In genomic region chr10:63083904-63084689, GRCh38 we compare ENCODE assay signal across 8 cellular contexts. TPM values are rescaled to one million over a fixed set of nuclear protein-coding genes. Genes with fewer than 3 reads are reported as not detected.
DNase-seq lines count a peak whose midpoint lies in the region; ATAC-seq and TF ChIP-seq lines count a peak whose summit lies in the region.

No MANE protein-coding gene starts in this region.

- H3K4me1 Mint-ChIP-seq in T-helper 17 cell: peaks cover 6% of the 10 kb centered on the region

- no peaks in the 10 kb centered on the region for H3K36me3 Mint-ChIP-seq in T-helper 17 cell (ENCODE audit: low read depth)

- 6% methylated on average over 7 of the region's 7 CpGs for WGBS in mammary epithelial cell (ENCODE audit: low coverage, missing lambda C conversion rate)

- peak; percentile 80 for ATAC-seq in HG02588 (IDR thresholded peaks at IDR 0.05; ENCODE audit: unreplicated experiment)
- peak; percentile 77 for ATAC-seq in T-helper 17 cell
- no peak for ATAC-seq in HG03457 (IDR thresholded peaks at IDR 0.05; ENCODE audit: unreplicated experiment)

- H3K9ac ChIP-seq in mammary epithelial cell (ENCODE audit: insufficient read depth, low read length): no peak overlapping the region

- peaks cover 36% of the 10 kb centered on the region for H3K27me3 Mint-ChIP-seq in T-helper 17 cell

- H3K4me3 ChIP-seq in mammary epithelial cell (replicated peaks in 1 of 3; ENCODE audit: insufficient read depth in 1 of 3, low read depth in 2 of 3, low read length in 3 of 3): no peak overlapping the region

- no peak overlapping the region for H2AFZ ChIP-seq in mammary epithelial cell (ENCODE audit: low read depth, low read length)

- dilution Hi-C loops in mammary epithelial cell (cut with HindIII; ENCODE audit: low sequenced_read_pairs): no loop called here

- H3K9me3 ChIP-seq in T-helper 17 cell (ENCODE audit: control insufficient read depth, low read length, poor library complexity, severe bottlenecking) (no peaks in the 10 kb centered on the region), mammary epithelial cell (replicated peaks; ENCODE audit: insufficient read depth, low read length) (no peaks in the 10 kb centered on the region)

- H3K27ac ChIP-seq in mammary epithelial cell (ENCODE audit: insufficient read depth, low read depth, low read length): no peak overlapping the region

- no TSS peak for BruUV-seq in mammary epithelial cell (replicated peaks; lab: Mats Ljungman, UMichigan)

- H3K4me1 ChIP-seq in mammary epithelial cell (ENCODE audit: insufficient read depth, low read length): no peaks in the 10 kb centered on the region

- CTCF ChIA-PET in mammary epithelial cell (lab: Charles Lee; ENCODE audit: low non-redundant PET): interaction anchor here (0.5 to 1.2 kb wide), 3 partner anchors 72 to 267 kb away, joined by 3 to 5 read pairs (median 3); no protein-coding TSS in a partner anchor

- H3K27ac Mint-ChIP-seq in T-helper 17 cell: no peak overlapping the region

- H4K20me1 ChIP-seq in mammary epithelial cell (ENCODE audit: insufficient read depth, low read length): no peaks in the 10 kb centered on the region

- DNase-seq in NCI-H146 treated with DMSO at 0.1 percent for 48 hours (lab: John Stamatoyannopoulos, UW; ENCODE audit: unreplicated experiment): peak; percentile 38
- DNase-seq in T-helper 17 cell: peak in 1 of 3 donors; percentile 12
- peak; percentile 68 for DNase-seq in mammary epithelial cell
- peak; percentile 59 for DNase-seq in islet precursor cell
- peak; percentile 15 for DNase-seq in stimulated activated CD4-positive, alpha-beta T cell treated with anti-CD3 and anti-CD28 coated beads, Interleukin-12 subunit alpha, Interleukin-12 subunit beta, amount 100 ng/mL, for 4 hours

- in situ Hi-C loops in mammary epithelial cell (cut with MboI; ENCODE audit: low sequenced_read_pairs in 2 of 2): loop anchor here (10.0 kb wide), 2 partner anchors 469 to 489 kb away; no protein-coding TSS in a partner anchor

- no peaks in the 10 kb centered on the region for H3K27me3 ChIP-seq in mammary epithelial cell (ENCODE audit: insufficient read depth, low read length)

- peak; percentile 55 for TF ChIP-seq CTCF in GM12874 (IDR thresholded peaks at IDR 0.05; ENCODE audit: insufficient read depth, low read depth, low read length)
- peak; percentile 66 to 73 for TF ChIP-seq CTCF in mammary epithelial cell (conservative IDR thresholded peaks at IDR 0.05 in 1 of 2, IDR thresholded peaks at IDR 0.05 in 1 of 2; ENCODE audit: extremely low read depth in 1 of 2, insufficient read depth in 1 of 2, low read depth in 1 of 2, low read length in 2 of 2)

- intact Hi-C loops in mammary epithelial cell (cut with micrococcal nuclease): loop anchor here (1.0 to 5.0 kb wide), 11 partner anchors 49 to 835 kb away; partner anchors contain the start of gene NRBF2

- no peak overlapping the region for H3K4me2 ChIP-seq in mammary epithelial cell (ENCODE audit: insufficient read depth, low read depth, low read length)

- no peaks in the 10 kb centered on the region for H3K36me3 ChIP-seq in mammary epithelial cell (ENCODE audit: insufficient read depth, low read length)

- H3K79me2 ChIP-seq in mammary epithelial cell (ENCODE audit: insufficient read depth, low read length): no peaks in the 10 kb centered on the region

- H3K4me3 Mint-ChIP-seq in T-helper 17 cell: no peak overlapping the region

RNA-seq across cellular contexts. Expression of gene NRBF2, which starts 49.0 kb away (rescaled TPM):
- 10 to 100 TPM; 22.2 to 30.7 TPM for total RNA-seq in T-helper 17 cell
- 10 to 100 TPM; 32.5 to 45.8 TPM for total RNA-seq in mammary epithelial cell
- 17.6 TPM for polyA plus RNA-seq in mammary epithelial cell
- 14.7 TPM for polyA minus RNA-seq in mammary epithelial cell
